1 cellular context compared by ENCODE assay signal in genomic region chr2:112542123-112542973, GRCh38.
TF ChIP-seq lines count a peak whose summit lies in the region.

Gene POLR1B (plus strand): TSS chr2:112542465. CDS start chr2:112542495, 30 bp downstream.

TF ChIP-seq in K562, 482 proteins besides CTCF, POLR2A, EP300 and RAD21 (continued from another document and continues in another):
- TF ChIP-seq ATF2 (CRISPR knock-in tag; IDR thresholded peaks at IDR 0.05) (no peak), LARP7 (IDR thresholded peaks at IDR 0.05) (no peak), TRIM25 (IDR thresholded peaks at IDR 0.05; ENCODE audit: borderline replicate concordance) (no peak), HDAC1 (IDR thresholded peaks at IDR 0.05) (peak in 1 of 2 experiments; percentile 99; a peak in 3 of 4 replicates), CTBP1 (IDR thresholded peaks at IDR 0.05; ENCODE audit: borderline replicate concordance) (peak; percentile 82; the same call in 1 of the 2 replicates), VEZF1 (CRISPR knock-in tag; IDR thresholded peaks at IDR 0.05) (peak; percentile 65; the same call in 1 of the 2 replicates), PPARD (CRISPR knock-in tag; IDR thresholded peaks at IDR 0.05) (no peak), TFAP4 (CRISPR knock-in tag; IDR thresholded peaks at IDR 0.05; ENCODE audit: borderline replicate concordance) (peak; percentile 86; the same call in 1 of the 2 replicates), ZNF133 (CRISPR knock-in tag; IDR thresholded peaks at IDR 0.05) (no peak), RHOXF2B (CRISPR knock-in tag; conservative IDR thresholded peaks at IDR 0.05) (no peak), BDP1 (IDR thresholded peaks at IDR 0.05; ENCODE audit: insufficient read depth, insufficient read length) (no peak), BCLAF1 (IDR thresholded peaks at IDR 0.05; ENCODE audit: borderline replicate concordance in 1 of 2, control insufficient read depth in 1 of 2, low read depth in 2 of 2, low read length in 1 of 2) (peak in 1 of 2 experiments; percentile 91; a peak in 1 of 4 replicates), ATF4 (CRISPR knock-in tag; IDR thresholded peaks at IDR 0.05) (0 out of 2 replicates have a peak, but pooled peaks have one; percentile 49), TAF9B (IDR thresholded peaks at IDR 0.05; ENCODE audit: partially characterized antibody) (peak; percentile 49), HOMEZ (CRISPR knock-in tag; IDR thresholded peaks at IDR 0.05) (no peak), ZNF274 (IDR thresholded peaks at IDR 0.05; ENCODE audit: borderline replicate concordance, low read depth, low read length) (no peak), FOXJ2 (tag; IDR thresholded peaks at IDR 0.05) (no peak; the same call in 1 of the 2 replicates), FOXJ3 (CRISPR knock-in tag; IDR thresholded peaks at IDR 0.05) (no peak), RBM14 (IDR thresholded peaks at IDR 0.05; ENCODE audit: borderline replicate concordance, insufficient read depth, low read depth, low read length) (no peak), MCM7 (IDR thresholded peaks at IDR 0.05) (no peak), CREBBP (IDR thresholded peaks at IDR 0.05; ENCODE audit: low read depth, low read length) (no peak), ZBTB12 (CRISPR knock-in tag; IDR thresholded peaks at IDR 0.05) (no peak), TRIM28 (IDR thresholded peaks at IDR 0.05) (no peak), ZKSCAN8 (CRISPR knock-in tag; IDR thresholded peaks at IDR 0.05) (no peak), E4F1 (CRISPR knock-in tag; IDR thresholded peaks at IDR 0.05; ENCODE audit: borderline replicate concordance) (no peak), COPS2 (conservative IDR thresholded peaks at IDR 0.05) (no peak), ILF3 (IDR thresholded peaks at IDR 0.05; ENCODE audit: borderline replicate concordance) (no peak), DEAF1 (CRISPR knock-in tag; IDR thresholded peaks at IDR 0.05) (no peak), C11orf30 (IDR thresholded peaks at IDR 0.05; ENCODE audit: low read depth) (peak; percentile 73)
